ENCODE assay signal across 8 cellular contexts in the genomic region with DNA sequence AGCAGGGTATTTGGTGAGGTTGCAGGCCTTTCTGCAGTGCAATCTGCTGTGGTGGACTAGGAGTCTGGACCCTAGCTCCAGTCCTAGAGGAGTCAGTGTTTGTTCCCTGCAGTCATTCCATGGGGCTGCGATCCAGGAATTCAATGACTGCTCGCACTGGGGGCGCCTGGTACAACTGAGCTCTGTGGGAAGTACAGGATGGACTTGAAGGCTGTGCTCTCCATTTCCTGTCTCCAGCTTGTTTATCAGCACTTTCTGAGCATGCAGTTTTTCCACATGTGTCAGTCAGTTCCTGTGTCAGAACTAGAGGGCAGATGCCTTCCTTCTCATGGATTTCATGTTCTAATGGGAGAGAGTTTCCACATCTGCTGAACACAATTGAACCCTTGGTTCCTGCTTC. TPM values are rescaled to one million over a fixed set of nuclear protein-coding genes. Genes with fewer than 3 reads are reported as not detected.
A peak's percentile ranks its signal among the peaks of the same experiment; 100 is the strongest.
DNase-seq lines count a peak whose midpoint lies in the region; ATAC-seq and TF ChIP-seq lines count a peak whose summit lies in the region.

No MANE protein-coding gene starts in this region.

- no TSS peak for BruUV-seq in OCI-LY7 (replicated peaks; lab: Mats Ljungman, UMichigan)

- no peak overlapping the region for H2AFZ ChIP-seq in OCI-LY7 (ENCODE audit: low read length)

- CTCF ChIA-PET in OCI-LY7 (lab: Charles Lee; ENCODE audit: unreplicated experiment) = no interaction called here

- H4K20me1 ChIP-seq in OCI-LY7 (ENCODE audit: insufficient read depth, low read length) = peaks cover 17% of the 10 kb centered on the region; the same call in 1 of the 2 replicates

- peaks cover 43% of the 10 kb centered on the region for H3K4me1 ChIP-seq in OCI-LY7 (ENCODE audit: insufficient read depth, low read length, poor library complexity, severe bottlenecking)

- peak overlapping the region; percentile 35 for H3K27ac ChIP-seq in OCI-LY7 (ENCODE audit: low read depth, low read length, poor library complexity, severe bottlenecking)
- peak overlapping the region; percentile 43 to 78 for H3K27ac ChIP-seq in coronary artery

- H3K9me2 ChIP-seq in OCI-LY7 (ENCODE audit: insufficient read depth, low read length) = no peaks in the 10 kb centered on the region

- no peak overlapping the region; the same call in 1 of the 2 replicates for H3K4me2 ChIP-seq in OCI-LY7 (ENCODE audit: low read length)

- peaks cover 19% of the 10 kb centered on the region; the same call in 1 of the 2 replicates for H3K79me2 ChIP-seq in OCI-LY7 (ENCODE audit: insufficient read depth, low read depth, low read length)

- TF ChIP-seq CTCF in OCI-LY7 (conservative IDR thresholded peaks at IDR 0.05; ENCODE audit: low read length) (no peak), coronary artery (IDR thresholded peaks at IDR 0.05) (no peak)

- H3K4me3 ChIP-seq in OCI-LY7 (ENCODE audit: low read depth, low read length, poor library complexity, severe bottlenecking) (no peak overlapping the region), coronary artery (no peak overlapping the region)

- POLR2A ChIA-PET in OCI-LY7 (lab: Charles Lee) = interaction anchor here (1.4 kb wide), 1 partner anchor 9 kb away, joined by 4 read pairs; no protein-coding TSS in a partner anchor

- peak; percentile 74 for ATAC-seq in left lobe of liver
- ATAC-seq in GM21717 (IDR thresholded peaks at IDR 0.05; ENCODE audit: unreplicated experiment) = no peak
- ATAC-seq in HG02852 (IDR thresholded peaks at IDR 0.05; ENCODE audit: unreplicated experiment) = no peak

- DNase-seq in OCI-LY7 (ENCODE audit: low spot score) (no peak), coronary artery (ENCODE audit: low spot score) (no peak), left lobe of liver (ENCODE audit: low spot score) (peak; percentile 54), stromal cell of bone marrow (ENCODE audit: low read depth) (peak; percentile 55), NCI-H1105 (lab: John Stamatoyannopoulos, UW) (no peak), NCI-H2107 (lab: John Stamatoyannopoulos, UW) (no peak)

- peaks cover 92% of the 10 kb centered on the region for H3K36me3 ChIP-seq in OCI-LY7 (ENCODE audit: insufficient read depth, low read length)

- intact Hi-C loops in OCI-LY7 (cut with micrococcal nuclease; ENCODE audit: unreplicated experiment) = no loop called here

- H3K9me3 ChIP-seq in OCI-LY7 (ENCODE audit: low read length) = no peaks in the 10 kb centered on the region

RNA-seq across cellular contexts. Expression of a gene that starts 46.7 kb away (rescaled TPM):
- 60.8 and 76.8 TPM in 2 replicates for total RNA-seq in OCI-LY7 (2014; rRNA removed; shearing (Covaris generic))
- total RNA-seq in OCI-LY7 (2022) (82.4 and 86.6 TPM in 2 replicates), left lobe of liver (35.9 TPM)

RNA-seq across cellular contexts. Expression of a gene that starts 54.3 kb away (rescaled TPM):
- total RNA-seq in OCI-LY7 (2014; rRNA removed; shearing (Covaris generic)) = 51.3 and 68.7 TPM in 2 replicates
- total RNA-seq in OCI-LY7 (2022) = 125 and 146 TPM in 2 replicates
- total RNA-seq in left lobe of liver = 7.5 TPM

Comparison
In these comparisons a context has a peak if more than half of its experiments do, and no peak if none do; other contexts are left out.
1. DNase-seq: peak in left lobe of liver (single experiment) and stromal cell of bone marrow (single experiment); none in OCI-LY7 (single experiment), coronary artery (single experiment), NCI-H1105 (single experiment) and NCI-H2107 (single experiment).